8 cellular contexts compared by ENCODE assay signal in genomic region chr4:7295917-7296660, GRCh38.
A peak's percentile ranks its signal among the peaks of the same experiment; 100 is the strongest.
DNase-seq lines count a peak whose midpoint lies in the region; ATAC-seq and TF ChIP-seq lines count a peak whose summit lies in the region.

No MANE protein-coding gene starts in this region.

- peaks cover 5% of the 10 kb centered on the region for H3K4me1 Mint-ChIP-seq in MCF 10A (ENCODE audit: insufficient read depth, unreplicated experiment)

- H3K27me3 ChIP-seq in lower lobe of right lung (ENCODE audit: low read depth), result peaks cover 4% of the 10 kb centered on the region

- H3K4me3 ChIP-seq in lower lobe of right lung, result no peak overlapping the region

- peaks cover 7% of the 10 kb centered on the region for H3K4me1 ChIP-seq in lower lobe of right lung

- H3K27me3 Mint-ChIP-seq in MCF 10A (ENCODE audit: insufficient read depth, unreplicated experiment), result peaks cover 9% of the 10 kb centered on the region

- no peak overlapping the region for H3K27ac ChIP-seq in lower lobe of right lung

- intact Hi-C loops in MCF 10A (cut with micrococcal nuclease), result loop anchor here (1.0 kb wide), 1 partner anchor 104 kb away; the partner anchor contains the start of gene SORCS2
- intact Hi-C loops in lower lobe of right lung (cut with DNase I), result no loop called here

- BruUV-seq in MCF 10A (replicated peaks; lab: Mats Ljungman, UMichigan), result no TSS peak

- H3K9me3 ChIP-seq in lower lobe of right lung, result no peaks in the 10 kb centered on the region

- H3K27ac Mint-ChIP-seq in MCF 10A (ENCODE audit: low read depth, unreplicated experiment), result no peak overlapping the region

- no peak overlapping the region for H3K4me3 Mint-ChIP-seq in MCF 10A (ENCODE audit: unreplicated experiment)

- TF ChIP-seq CTCF in AG09319 (IDR thresholded peaks at IDR 0.05; ENCODE audit: low read depth, low read length) (peak; percentile 75), MCF 10A (IDR thresholded peaks at IDR 0.05; ENCODE audit: unreplicated experiment) (peak; percentile 74), lower lobe of right lung (IDR thresholded peaks at IDR 0.05) (peak; percentile 47)

- no peaks in the 10 kb centered on the region for H3K36me3 Mint-ChIP-seq in MCF 10A (ENCODE audit: insufficient read depth, unreplicated experiment)

- ATAC-seq in lower lobe of right lung (peak; percentile 54 to 79), GM19397 (IDR thresholded peaks at IDR 0.05; ENCODE audit: unreplicated experiment) (no peak), HG02884 (IDR thresholded peaks at IDR 0.05; ENCODE audit: unreplicated experiment) (no peak), HG03378 (IDR thresholded peaks at IDR 0.05; ENCODE audit: unreplicated experiment) (no peak), GM19395 (IDR thresholded peaks at IDR 0.05; ENCODE audit: unreplicated experiment) (no peak)

- CTCF ChIA-PET in MCF 10A (lab: Yijun Ruan, JAX), result interaction anchor here (0.5 to 3.8 kb wide), 33 partner anchors 8 to 504 kb away, joined by 3 to 49 read pairs (median 4); partner anchors contain the start of gene SORCS2

- POLR2A ChIA-PET in MCF 10A (lab: Yijun Ruan, JAX), result interaction anchor here (0.8 kb wide), 1 partner anchor 99 kb away, joined by 4 read pairs; no protein-coding TSS in a partner anchor

- no peaks in the 10 kb centered on the region for H3K36me3 ChIP-seq in lower lobe of right lung

- H3K9me3 Mint-ChIP-seq in MCF 10A (ENCODE audit: unreplicated experiment), result no peaks in the 10 kb centered on the region

- DNase-seq in AG09319 (ENCODE audit: extremely low read depth, low read depth) (peak; percentile 7), HK-2 (ENCODE audit: unreplicated experiment) (peak; percentile 11), MCF 10A (ENCODE audit: unreplicated experiment) (peak; percentile 51), lower lobe of right lung (no peak)

Comparison
In these comparisons a context has a peak if more than half of its experiments do, and no peak if none do; other contexts are left out.
1. ATAC-seq: peak in lower lobe of right lung (2 of 2); none in GM19397 (single experiment), HG02884 (single experiment), HG03378 (single experiment) and GM19395 (single experiment).
2. Peak in every context shown above with its lines, with median percentiles within 50 percentile points of each other: CTCF ChIP-seq.